Comparison of ENCODE assay signal across 1 cellular context in the genomic region with DNA sequence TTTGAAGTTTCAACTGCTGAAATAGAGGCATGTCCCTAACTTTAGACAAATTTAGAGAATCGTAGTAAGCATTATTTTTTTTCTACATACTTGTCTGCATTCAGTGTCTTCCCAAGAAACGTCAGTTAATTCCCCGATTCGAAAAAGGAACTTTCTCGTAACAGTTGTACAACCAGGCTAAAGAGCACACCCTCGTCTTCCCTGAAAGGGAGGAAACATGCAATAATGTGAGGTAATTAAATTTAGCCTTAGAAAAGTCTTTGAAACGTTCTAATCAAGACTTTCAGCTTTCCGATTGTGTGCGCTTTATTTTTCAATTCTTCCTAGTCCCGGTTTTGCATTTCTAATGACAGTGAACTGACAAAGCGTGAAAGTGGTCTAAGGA.
TF ChIP-seq lines count a peak whose summit lies in the region.

No MANE protein-coding gene starts in this region.

TF ChIP-seq in HCT116, 20 proteins besides CTCF, POLR2A, EP300 and RAD21 (continued from another document):
- no peak for TF ChIP-seq ELF1 (IDR thresholded peaks at IDR 0.05; ENCODE audit: borderline replicate concordance, low read depth)
- TF ChIP-seq SP1 (IDR thresholded peaks at IDR 0.05; ENCODE audit: low read depth) = no peak
- TF ChIP-seq, protein P1, sequence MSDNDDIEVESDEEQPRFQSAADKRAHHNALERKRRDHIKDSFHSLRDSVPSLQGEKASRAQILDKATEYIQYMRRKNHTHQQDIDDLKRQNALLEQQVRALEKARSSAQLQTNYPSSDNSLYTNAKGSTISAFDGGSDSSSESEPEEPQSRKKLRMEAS (IDR thresholded peaks at IDR 0.05) = no peak
- no peak for TF ChIP-seq EZH2 (IDR thresholded peaks at IDR 0.05)
- TF ChIP-seq, protein P2, sequence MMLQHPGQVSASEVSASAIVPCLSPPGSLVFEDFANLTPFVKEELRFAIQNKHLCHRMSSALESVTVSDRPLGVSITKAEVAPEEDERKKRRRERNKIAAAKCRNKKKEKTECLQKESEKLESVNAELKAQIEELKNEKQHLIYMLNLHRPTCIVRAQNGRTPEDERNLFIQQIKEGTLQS (IDR thresholded peaks at IDR 0.05) = no peak
- TF ChIP-seq TCF7L2 (IDR thresholded peaks at IDR 0.05; ENCODE audit: borderline replicate concordance, extremely low read depth, insufficient read depth, insufficient read length) = no peak
- TF ChIP-seq, protein P3, sequence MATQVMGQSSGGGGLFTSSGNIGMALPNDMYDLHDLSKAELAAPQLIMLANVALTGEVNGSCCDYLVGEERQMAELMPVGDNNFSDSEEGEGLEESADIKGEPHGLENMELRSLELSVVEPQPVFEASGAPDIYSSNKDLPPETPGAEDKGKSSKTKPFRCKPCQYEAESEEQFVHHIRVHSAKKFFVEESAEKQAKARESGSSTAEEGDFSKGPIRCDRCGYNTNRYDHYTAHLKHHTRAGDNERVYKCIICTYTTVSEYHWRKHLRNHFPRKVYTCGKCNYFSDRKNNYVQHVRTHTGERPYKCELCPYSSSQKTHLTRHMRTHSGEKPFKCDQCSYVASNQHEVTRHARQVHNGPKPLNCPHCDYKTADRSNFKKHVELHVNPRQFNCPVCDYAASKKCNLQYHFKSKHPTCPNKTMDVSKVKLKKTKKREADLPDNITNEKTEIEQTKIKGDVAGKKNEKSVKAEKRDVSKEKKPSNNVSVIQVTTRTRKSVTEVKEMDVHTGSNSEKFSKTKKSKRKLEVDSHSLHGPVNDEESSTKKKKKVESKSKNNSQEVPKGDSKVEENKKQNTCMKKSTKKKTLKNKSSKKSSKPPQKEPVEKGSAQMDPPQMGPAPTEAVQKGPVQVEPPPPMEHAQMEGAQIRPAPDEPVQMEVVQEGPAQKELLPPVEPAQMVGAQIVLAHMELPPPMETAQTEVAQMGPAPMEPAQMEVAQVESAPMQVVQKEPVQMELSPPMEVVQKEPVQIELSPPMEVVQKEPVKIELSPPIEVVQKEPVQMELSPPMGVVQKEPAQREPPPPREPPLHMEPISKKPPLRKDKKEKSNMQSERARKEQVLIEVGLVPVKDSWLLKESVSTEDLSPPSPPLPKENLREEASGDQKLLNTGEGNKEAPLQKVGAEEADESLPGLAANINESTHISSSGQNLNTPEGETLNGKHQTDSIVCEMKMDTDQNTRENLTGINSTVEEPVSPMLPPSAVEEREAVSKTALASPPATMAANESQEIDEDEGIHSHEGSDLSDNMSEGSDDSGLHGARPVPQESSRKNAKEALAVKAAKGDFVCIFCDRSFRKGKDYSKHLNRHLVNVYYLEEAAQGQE (IDR thresholded peaks at IDR 0.05; ENCODE audit: low read depth) = no peak
- no peak for TF ChIP-seq EZH2phosphoT487 (IDR thresholded peaks at IDR 0.05; ENCODE audit: borderline replicate concordance)
- TF ChIP-seq ZNF274 (IDR thresholded peaks at IDR 0.05; ENCODE audit: low read depth, low read length) = no peak
